Comparison of ENCODE assay signal across 17 cellular contexts in genomic region chr14:101369194-101369915, GRCh38.
"Had no signal": no experiment of that assay in that cellular context is flagged by ENCODE, and none has a peak within 500 bp of the region (broad histone marks: within the 10 kb centered on the region; RNA-seq: fewer than 3 reads in every experiment).

No MANE protein-coding gene starts in this region.

- H3K27ac ChIP-seq: cardiac muscle cell, foreskin keratinocyte, psoas muscle, right lobe of liver, stomach, WERI-Rb-1 had no signal

- H3K27me3 ChIP-seq: cardiac muscle cell, foreskin keratinocyte, right lobe of liver had no signal

- H3K36me3 ChIP-seq: cardiac muscle cell, left lung, right lobe of liver, stomach, WERI-Rb-1 had no signal

- DNase-seq: activated CD4-positive, alpha-beta memory T cell treated with anti-CD3 and anti-CD28 coated beads for 36 hours; activated CD4-positive, alpha-beta T cell treated with anti-CD3 and anti-CD28 coated beads for 1 hour; activated naive CD8-positive, alpha-beta T cell treated with anti-CD3 and anti-CD28 coated beads for 36 hours; activated T-cell treated with anti-CD3 and anti-CD28 coated beads for 4 hours; amniotic stem cell; foreskin keratinocyte; kidney; left lung; right lobe of liver; stimulated activated CD4-positive, alpha-beta T cell treated with anti-CD3 and anti-CD28 coated beads, Interleukin-4, amount 100 ng/mL, for 24 hours; stomach; WERI-Rb-1 had no signal

- ATAC-seq: foreskin keratinocyte; left lung; right lobe of liver; stimulated activated effector memory CD8-positive, alpha-beta T cell treated with anti-CD3 and anti-CD28 coated beads, Interleukin-12 subunit alpha, Interleukin-12 subunit beta, amount 100 ng/mL, for 72 hours had no signal

- H3K4me1 ChIP-seq: foreskin keratinocyte, psoas muscle had no signal

- H3K9me3 ChIP-seq: left lung, psoas muscle, right lobe of liver, stomach had no signal

- H3K9me3 Mint-ChIP-seq: activated CD4-positive, alpha-beta memory T cell treated with anti-CD3 and anti-CD28 coated beads for 36 hours; activated naive CD8-positive, alpha-beta T cell treated with anti-CD3 and anti-CD28 coated beads for 36 hours; activated T-helper 1 cell treated with anti-CD3 and anti-CD28 coated beads, Interleukin-12 subunit alpha, Interleukin-12 subunit beta, Interleukin-2, Interleukin-4 antibody, amounts not matched to agents 30 ng/mL and 10 ng/mL and 1 ng/mL, durations not matched to agents 14 hours and 24 hours and 36 hours; nephron; stimulated activated effector memory CD8-positive, alpha-beta T cell treated with anti-CD3 and anti-CD28 coated beads, Interleukin-12 subunit alpha, Interleukin-12 subunit beta, amount 100 ng/mL, for 72 hours had no signal

- H3K4me3 ChIP-seq: cardiac muscle cell, left lung, psoas muscle, right lobe of liver, stomach had no signal

- H3K27ac Mint-ChIP-seq: activated CD4-positive, alpha-beta memory T cell treated with anti-CD3 and anti-CD28 coated beads for 36 hours; activated naive CD8-positive, alpha-beta T cell treated with anti-CD3 and anti-CD28 coated beads for 36 hours; activated T-helper 1 cell treated with anti-CD3 and anti-CD28 coated beads, Interleukin-12 subunit alpha, Interleukin-12 subunit beta, Interleukin-2, Interleukin-4 antibody, amounts not matched to agents 30 ng/mL and 10 ng/mL and 1 ng/mL, durations not matched to agents 14 hours and 24 hours and 36 hours; stimulated activated effector memory CD8-positive, alpha-beta T cell treated with anti-CD3 and anti-CD28 coated beads, Interleukin-12 subunit alpha, Interleukin-12 subunit beta, amount 100 ng/mL, for 72 hours had no signal

- H3K4me1 Mint-ChIP-seq: activated naive CD8-positive, alpha-beta T cell treated with anti-CD3 and anti-CD28 coated beads for 36 hours; stimulated activated effector memory CD8-positive, alpha-beta T cell treated with anti-CD3 and anti-CD28 coated beads, Interleukin-12 subunit alpha, Interleukin-12 subunit beta, amount 100 ng/mL, for 72 hours had no signal

- H3K27me3 Mint-ChIP-seq: activated naive CD8-positive, alpha-beta T cell treated with anti-CD3 and anti-CD28 coated beads for 36 hours had no signal

- H3K36me3 Mint-ChIP-seq: activated CD4-positive, alpha-beta memory T cell treated with anti-CD3 and anti-CD28 coated beads for 36 hours; activated naive CD8-positive, alpha-beta T cell treated with anti-CD3 and anti-CD28 coated beads for 36 hours had no signal

- H3K4me3 Mint-ChIP-seq: activated CD4-positive, alpha-beta memory T cell treated with anti-CD3 and anti-CD28 coated beads for 36 hours; activated naive CD8-positive, alpha-beta T cell treated with anti-CD3 and anti-CD28 coated beads for 36 hours; activated T-helper 1 cell treated with anti-CD3 and anti-CD28 coated beads, Interleukin-12 subunit alpha, Interleukin-12 subunit beta, Interleukin-2, Interleukin-4 antibody, amounts not matched to agents 30 ng/mL and 10 ng/mL and 1 ng/mL, durations not matched to agents 14 hours and 24 hours and 36 hours; nephron; stimulated activated effector memory CD8-positive, alpha-beta T cell treated with anti-CD3 and anti-CD28 coated beads, Interleukin-12 subunit alpha, Interleukin-12 subunit beta, amount 100 ng/mL, for 72 hours had no signal
